In the genomic region with DNA sequence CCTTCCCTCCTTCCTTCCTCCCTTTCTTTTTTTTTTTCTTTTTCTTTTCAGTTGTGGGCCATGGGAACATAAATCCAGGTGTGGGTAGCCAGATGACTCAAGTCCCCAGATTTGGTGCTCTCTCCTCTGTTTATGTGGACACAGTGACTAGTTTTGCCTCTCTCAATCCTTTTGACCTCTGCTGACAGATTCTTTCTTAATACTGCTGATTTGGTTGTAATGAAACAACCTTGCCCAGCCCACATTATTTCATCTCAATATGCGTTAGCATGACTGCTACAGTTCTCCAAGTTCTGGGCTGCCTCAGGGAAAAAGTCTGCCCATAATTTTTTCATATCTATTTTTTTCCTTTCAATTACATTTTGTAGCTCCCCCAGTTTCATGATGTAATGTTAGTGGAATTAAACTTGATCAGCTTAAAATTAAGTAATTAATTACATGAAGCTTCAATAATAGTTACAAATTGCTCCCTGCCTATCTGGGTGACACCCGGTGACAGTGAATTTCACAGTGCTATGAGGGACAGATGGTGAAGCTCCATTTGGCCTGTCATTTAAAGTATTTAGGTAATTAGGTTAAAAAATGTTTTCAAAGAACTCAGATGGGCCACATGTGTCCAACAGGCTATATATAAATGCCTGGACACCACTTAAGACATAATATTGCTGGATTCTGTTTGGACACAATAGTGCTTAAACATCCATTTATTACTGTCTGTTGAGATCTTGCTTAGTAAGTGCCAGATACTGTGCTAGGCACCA, we compare ENCODE assay signal across 2 cellular contexts.
TF ChIP-seq lines count a peak whose summit lies in the region.

No MANE protein-coding gene starts in this region.

TF ChIP-seq in HepG2, 621 proteins besides CTCF, POLR2A, EP300 and RAD21:
- TF ChIP-seq, protein P1, sequence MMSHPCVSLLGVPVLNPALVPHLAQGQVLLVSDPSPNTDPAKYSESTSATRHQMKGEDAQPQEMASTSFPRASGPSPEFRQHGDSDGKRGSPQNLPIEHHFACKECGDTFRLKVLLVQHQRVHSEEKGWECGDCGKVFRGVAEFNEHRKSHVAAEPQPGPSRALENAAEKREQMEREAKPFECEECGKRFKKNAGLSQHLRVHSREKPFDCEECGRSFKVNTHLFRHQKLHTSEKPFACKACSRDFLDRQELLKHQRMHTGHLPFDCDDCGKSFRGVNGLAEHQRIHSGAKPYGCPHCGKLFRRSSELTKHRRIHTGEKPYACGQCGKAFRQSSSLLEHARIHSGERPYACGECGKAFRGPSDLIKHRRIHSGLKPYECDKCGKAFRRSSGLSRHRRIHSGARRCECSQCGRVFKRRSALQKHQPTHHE (CRISPR knock-in tag; IDR thresholded peaks at IDR 0.05; ENCODE audit: borderline replicate concordance) = no peak
- TF ChIP-seq, protein P2, sequence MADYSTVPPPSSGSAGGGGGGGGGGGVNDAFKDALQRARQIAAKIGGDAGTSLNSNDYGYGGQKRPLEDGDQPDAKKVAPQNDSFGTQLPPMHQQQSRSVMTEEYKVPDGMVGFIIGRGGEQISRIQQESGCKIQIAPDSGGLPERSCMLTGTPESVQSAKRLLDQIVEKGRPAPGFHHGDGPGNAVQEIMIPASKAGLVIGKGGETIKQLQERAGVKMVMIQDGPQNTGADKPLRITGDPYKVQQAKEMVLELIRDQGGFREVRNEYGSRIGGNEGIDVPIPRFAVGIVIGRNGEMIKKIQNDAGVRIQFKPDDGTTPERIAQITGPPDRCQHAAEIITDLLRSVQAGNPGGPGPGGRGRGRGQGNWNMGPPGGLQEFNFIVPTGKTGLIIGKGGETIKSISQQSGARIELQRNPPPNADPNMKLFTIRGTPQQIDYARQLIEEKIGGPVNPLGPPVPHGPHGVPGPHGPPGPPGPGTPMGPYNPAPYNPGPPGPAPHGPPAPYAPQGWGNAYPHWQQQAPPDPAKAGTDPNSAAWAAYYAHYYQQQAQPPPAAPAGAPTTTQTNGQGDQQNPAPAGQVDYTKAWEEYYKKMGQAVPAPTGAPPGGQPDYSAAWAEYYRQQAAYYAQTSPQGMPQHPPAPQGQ (CRISPR knock-in tag; IDR thresholded peaks at IDR 0.05; ENCODE audit: borderline replicate concordance) = no peak
- no peak for TF ChIP-seq ZNF264 (CRISPR knock-in tag; IDR thresholded peaks at IDR 0.05)
- TF ChIP-seq, protein P3, sequence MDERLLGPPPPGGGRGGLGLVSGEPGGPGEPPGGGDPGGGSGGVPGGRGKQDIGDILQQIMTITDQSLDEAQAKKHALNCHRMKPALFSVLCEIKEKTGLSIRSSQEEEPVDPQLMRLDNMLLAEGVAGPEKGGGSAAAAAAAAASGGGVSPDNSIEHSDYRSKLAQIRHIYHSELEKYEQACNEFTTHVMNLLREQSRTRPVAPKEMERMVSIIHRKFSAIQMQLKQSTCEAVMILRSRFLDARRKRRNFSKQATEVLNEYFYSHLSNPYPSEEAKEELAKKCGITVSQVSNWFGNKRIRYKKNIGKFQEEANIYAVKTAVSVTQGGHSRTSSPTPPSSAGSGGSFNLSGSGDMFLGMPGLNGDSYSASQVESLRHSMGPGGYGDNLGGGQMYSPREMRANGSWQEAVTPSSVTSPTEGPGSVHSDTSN (CRISPR knock-in tag; IDR thresholded peaks at IDR 0.05) = no peak

TF ChIP-seq in GM12891, 5 proteins besides CTCF, POLR2A, EP300 and RAD21:
- TF ChIP-seq POU2F2 (IDR thresholded peaks at IDR 0.05; ENCODE audit: low read depth, low read length) = no peak
- no peak for TF ChIP-seq SPI1 (IDR thresholded peaks at IDR 0.05; ENCODE audit: low read depth, low read length)
- TF ChIP-seq TAF1 (IDR thresholded peaks at IDR 0.05; ENCODE audit: low read depth, low read length) = no peak
- TF ChIP-seq POLR2AphosphoS5 (IDR thresholded peaks at IDR 0.05; ENCODE audit: low read depth, low read length) = no peak
- no peak for TF ChIP-seq PAX5 (IDR thresholded peaks at IDR 0.05; ENCODE audit: insufficient read depth, low read length, severe bottlenecking)
